18 cellular contexts compared by ENCODE assay signal in the genomic region with DNA sequence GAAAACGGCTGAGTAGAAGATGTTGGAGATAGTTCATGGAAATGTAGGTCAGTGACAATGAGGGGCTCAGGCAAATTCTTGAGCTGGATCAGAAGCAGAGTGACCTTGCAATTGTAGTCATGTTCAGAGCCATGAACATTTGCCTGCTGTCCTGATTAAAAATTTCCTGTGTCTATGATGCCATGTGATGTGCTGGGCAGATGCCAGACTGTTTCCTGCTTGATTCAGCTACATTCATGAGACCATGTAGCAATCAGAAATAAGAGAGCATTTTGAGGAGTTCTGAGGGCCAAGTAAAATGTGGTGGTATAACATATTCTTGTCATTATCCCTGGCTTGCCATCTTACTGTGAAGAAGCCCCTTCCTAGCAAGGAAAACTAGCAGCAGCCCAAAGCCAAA.
DNase-seq lines count a peak whose midpoint lies in the region; ATAC-seq and TF ChIP-seq lines count a peak whose summit lies in the region.
"Had no signal": no experiment of that assay in that cellular context is flagged by ENCODE, and none has a peak within 500 bp of the region (broad histone marks: within the 10 kb centered on the region; RNA-seq: fewer than 3 reads in every experiment).

No MANE protein-coding gene starts in this region.

- ATAC-seq in left lobe of liver (peak; percentile 14), GM18873 (IDR thresholded peaks at IDR 0.05; ENCODE audit: low FRiP score, unreplicated experiment) (no peak), GM18517 (IDR thresholded peaks at IDR 0.05; ENCODE audit: unreplicated experiment) (no peak)
- ATAC-seq: activated naive CD8-positive, alpha-beta T cell treated with anti-CD3 and anti-CD28 coated beads, Interleukin-2, amount 50 U/mL, for 24 hours; effector memory CD8-positive, alpha-beta T cell; stimulated activated memory B cell treated with anti-CD40 and anti-IgM and Interleukin-4, amounts not matched to agents 10 μg/mL and 1 μg/mL and 100 μg/mL, for 72 hours had no signal

- no peak overlapping the region for H3K4me3 ChIP-seq in cardiac fibroblast (replicated peaks in 1 of 2; ENCODE audit: low read depth in 2 of 2, low read length in 2 of 2)
- H3K4me3 ChIP-seq: ovary, sigmoid colon had no signal

- TF ChIP-seq CTCF in cardiac fibroblast (IDR thresholded peaks at IDR 0.05; ENCODE audit: low read depth, low read length) = no peak

- DNase-seq in EH (ENCODE audit: low read depth) (peak; percentile 23), LHCN-M2 (ENCODE audit: low read depth) (peak; percentile 6), cardiac fibroblast (ENCODE audit: low read depth in 2 of 2) (peak; percentile 34 to 59), left lobe of liver (ENCODE audit: low spot score) (no peak), NCI-H1105 (lab: John Stamatoyannopoulos, UW) (no peak)
- DNase-seq: activated CD4-positive, alpha-beta T cell treated with anti-CD3 and anti-CD28 coated beads for 48 hours; activated CD8-positive, alpha-beta memory T cell treated with anti-CD3 and anti-CD28 coated beads, Interleukin-2, amount 50 U/mL, for 4 hours; activated effector memory CD4-positive, alpha-beta T cell treated with Interleukin-2 at 50 U/mL for 16 hours; activated naive CD8-positive, alpha-beta T cell treated with anti-CD3 and anti-CD28 coated beads, Interleukin-2, amount 50 U/mL, for 24 hours; effector memory CD8-positive, alpha-beta T cell; mammary epithelial cell; NCI-H187; ovary; sigmoid colon; T1000 had no signal

Comparison
In these comparisons a context has a peak if more than half of its experiments do, and no peak if none do; other contexts are left out.
1. DNase-seq: peak in EH (single experiment), LHCN-M2 (single experiment) and cardiac fibroblast (2 of 2); none in left lobe of liver (single experiment) and NCI-H1105 (single experiment).